ENCODE assay signal across 9 cellular contexts in the genomic region with DNA sequence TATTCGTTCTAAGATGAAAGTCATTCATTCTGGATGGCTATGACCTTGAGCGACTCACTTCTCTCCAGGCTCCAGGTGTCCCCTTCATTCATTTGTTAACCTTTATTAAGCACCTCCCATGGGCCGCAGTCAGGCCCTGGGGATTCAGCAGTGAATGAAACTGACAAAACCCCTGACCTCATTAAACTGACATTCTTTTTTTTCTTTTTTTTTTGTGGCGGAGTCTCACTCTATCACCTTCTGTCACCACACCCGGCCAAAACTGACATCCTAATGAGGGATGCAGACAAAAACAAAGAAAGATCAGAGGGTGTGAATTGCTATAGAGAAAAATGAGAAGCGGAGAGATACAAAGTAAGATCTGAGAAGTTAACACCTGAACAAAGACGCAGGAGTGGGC. TPM values are rescaled to one million over a fixed set of nuclear protein-coding genes. Genes with fewer than 3 reads are reported as not detected.
DNase-seq lines count a peak whose midpoint lies in the region; ATAC-seq and TF ChIP-seq lines count a peak whose summit lies in the region.
"Had no signal": no experiment of that assay in that cellular context is flagged by ENCODE, and none has a peak within 500 bp of the region (broad histone marks: within the 10 kb centered on the region; RNA-seq: fewer than 3 reads in every experiment).

No MANE protein-coding gene starts in this region.

- no peak overlapping the region for H3K4me3 ChIP-seq in mammary epithelial cell (replicated peaks in 1 of 3; ENCODE audit: insufficient read depth in 1 of 3, low read depth in 2 of 3, low read length in 3 of 3)
- H3K4me3 ChIP-seq in KMS-11 (IDR thresholded peaks at IDR 0.05; ENCODE audit: insufficient read depth, low read depth, low read length), result no peak overlapping the region
- no peak overlapping the region for H3K4me3 ChIP-seq in hepatocyte

- H3K4me3 Mint-ChIP-seq in MCF 10A (ENCODE audit: unreplicated experiment), result no peak overlapping the region
- no peak overlapping the region for H3K4me3 Mint-ChIP-seq in stimulated activated memory B cell treated with anti-CD40 and anti-IgM and Interleukin-4, amounts not matched to agents 10 μg/mL and 1 μg/mL and 100 μg/mL, for 72 hours

- H2AFZ ChIP-seq in mammary epithelial cell (ENCODE audit: low read depth, low read length), result peak overlapping the region; percentile 48
- H2AFZ ChIP-seq in KMS-11 (ENCODE audit: low read depth), result peak overlapping the region; percentile 52; the same call in 1 of the 2 replicates
- no peak overlapping the region for H2AFZ ChIP-seq in hepatocyte

- no peaks in the 10 kb centered on the region for H3K9me2 ChIP-seq in hepatocyte (replicated peaks; ENCODE audit: insufficient read depth)
- H3K9me2 ChIP-seq: SK-N-SH had no signal

- 90% methylated on average over 7 of the region's 7 CpGs for WGBS in mammary epithelial cell (ENCODE audit: low coverage, missing lambda C conversion rate)
- WGBS in hepatocyte (ENCODE audit: low lambda C conversion rate, missing lambda C conversion rate), result 93% methylated on average over 7 of the region's 7 CpGs

- dilution Hi-C loops in mammary epithelial cell (cut with HindIII; ENCODE audit: low sequenced_read_pairs), result no loop called here

- no peaks in the 10 kb centered on the region for H3K4me1 Mint-ChIP-seq in MCF 10A (ENCODE audit: insufficient read depth, unreplicated experiment)
- H3K4me1 Mint-ChIP-seq in stimulated activated memory B cell treated with anti-CD40 and anti-IgM and Interleukin-4, amounts not matched to agents 10 μg/mL and 1 μg/mL and 100 μg/mL, for 72 hours, result peaks cover 7% of the 10 kb centered on the region

- DNase-seq in mammary epithelial cell (no peak), MCF 10A (ENCODE audit: unreplicated experiment) (no peak), cerebellar cortex (ENCODE audit: low spot score) (peak; percentile 41), hepatocyte (ENCODE audit: low spot score) (no peak)
- DNase-seq in NK-92 treated with Interleukin-12 subunit alpha and Interleukin-12 subunit beta, amount 100 ng/mL, for 24 hours (lab: John Stamatoyannopoulos, UW), result no peak
- no peak for DNase-seq in activated CD4-positive, alpha-beta T cell treated with anti-CD3 and anti-CD28 coated beads, Interleukin-2, amount 50 U/mL, for 1 hour

- in situ Hi-C loops in mammary epithelial cell (cut with MboI; ENCODE audit: low sequenced_read_pairs in 2 of 2), result loop anchor here in 1 of 2 donors (10.0 kb wide), 1 partner anchor 116 kb away; the partner anchor contains the start of gene SPTAN1

- TF ChIP-seq CTCF in mammary epithelial cell (conservative IDR thresholded peaks at IDR 0.05 in 1 of 2, IDR thresholded peaks at IDR 0.05 in 1 of 2; ENCODE audit: extremely low read depth in 1 of 2, insufficient read depth in 1 of 2, low read depth in 1 of 2, low read length in 2 of 2), result no peak
- no peak for TF ChIP-seq CTCF in MCF 10A (IDR thresholded peaks at IDR 0.05; ENCODE audit: unreplicated experiment)
- TF ChIP-seq CTCF in KMS-11 (conservative IDR thresholded peaks at IDR 0.05; ENCODE audit: low read depth, low read length), result no peak
- TF ChIP-seq CTCF in hepatocyte (IDR thresholded peaks at IDR 0.05; ENCODE audit: poor library complexity), result no peak

- no peaks in the 10 kb centered on the region for H3K27me3 Mint-ChIP-seq in MCF 10A (ENCODE audit: insufficient read depth, unreplicated experiment)
- no peaks in the 10 kb centered on the region for H3K27me3 Mint-ChIP-seq in stimulated activated memory B cell treated with anti-CD40 and anti-IgM and Interleukin-4, amounts not matched to agents 10 μg/mL and 1 μg/mL and 100 μg/mL, for 72 hours

- H3K4me1 ChIP-seq in mammary epithelial cell (ENCODE audit: insufficient read depth, low read length) (no peaks in the 10 kb centered on the region), KMS-11 (ENCODE audit: low read depth, poor library complexity, severe bottlenecking) (peaks cover 9% of the 10 kb centered on the region), hepatocyte (ENCODE audit: insufficient read depth) (no peaks in the 10 kb centered on the region)

- no peaks in the 10 kb centered on the region for H3K9me3 ChIP-seq in mammary epithelial cell (replicated peaks; ENCODE audit: insufficient read depth, low read length)
- no peaks in the 10 kb centered on the region for H3K9me3 ChIP-seq in hepatocyte (ENCODE audit: low read depth)
- H3K9me3 ChIP-seq: SK-N-SH had no signal

- H3K79me2 ChIP-seq in mammary epithelial cell (ENCODE audit: insufficient read depth, low read length) (no peaks in the 10 kb centered on the region), KMS-11 (ENCODE audit: insufficient read depth, low read depth) (no peaks in the 10 kb centered on the region), hepatocyte (no peaks in the 10 kb centered on the region)

- POLR2A ChIA-PET in MCF 10A (lab: Yijun Ruan, JAX), result interaction anchor here (0.6 to 1.2 kb wide), 3 partner anchors 16 to 66 kb away, joined by 3 to 7 read pairs (median 3); partner anchors contain the start of genes GLE1 and ODF2

- H3K27me3 ChIP-seq in mammary epithelial cell (ENCODE audit: insufficient read depth, low read length), result no peaks in the 10 kb centered on the region
- no peaks in the 10 kb centered on the region for H3K27me3 ChIP-seq in KMS-11 (ENCODE audit: insufficient read depth, low read depth)
- H3K27me3 ChIP-seq in hepatocyte, result no peaks in the 10 kb centered on the region

- ATAC-seq in stimulated activated memory B cell treated with anti-CD40 and anti-IgM and Interleukin-4, amounts not matched to agents 10 μg/mL and 1 μg/mL and 100 μg/mL, for 72 hours, result peak; percentile 62

- H3K4me2 ChIP-seq in mammary epithelial cell (ENCODE audit: insufficient read depth, low read depth, low read length), result no peak overlapping the region
- no peak overlapping the region; the same call in 1 of the 2 replicates for H3K4me2 ChIP-seq in KMS-11
- H3K4me2 ChIP-seq in hepatocyte, result no peak overlapping the region
- H3K4me2 ChIP-seq: SK-N-SH had no signal

- no peaks in the 10 kb centered on the region for H3K9me3 Mint-ChIP-seq in MCF 10A (ENCODE audit: unreplicated experiment)
- H3K9me3 Mint-ChIP-seq in stimulated activated memory B cell treated with anti-CD40 and anti-IgM and Interleukin-4, amounts not matched to agents 10 μg/mL and 1 μg/mL and 100 μg/mL, for 72 hours, result no peaks in the 10 kb centered on the region

- H4K20me1 ChIP-seq in mammary epithelial cell (ENCODE audit: insufficient read depth, low read length) (no peaks in the 10 kb centered on the region), KMS-11 (ENCODE audit: insufficient read depth) (no peaks in the 10 kb centered on the region), hepatocyte (ENCODE audit: insufficient read depth, poor library complexity, severe bottlenecking) (no peaks in the 10 kb centered on the region)

- H3K27ac Mint-ChIP-seq in MCF 10A (ENCODE audit: low read depth, unreplicated experiment), result no peak overlapping the region
- no peak overlapping the region for H3K27ac Mint-ChIP-seq in stimulated activated memory B cell treated with anti-CD40 and anti-IgM and Interleukin-4, amounts not matched to agents 10 μg/mL and 1 μg/mL and 100 μg/mL, for 72 hours

- H3K9ac ChIP-seq in mammary epithelial cell (ENCODE audit: insufficient read depth, low read length) (no peak overlapping the region), KMS-11 (no peak overlapping the region)
- H3K9ac ChIP-seq: SK-N-SH had no signal

- no peaks in the 10 kb centered on the region for H3K36me3 Mint-ChIP-seq in MCF 10A (ENCODE audit: insufficient read depth, unreplicated experiment)
- H3K36me3 Mint-ChIP-seq in stimulated activated memory B cell treated with anti-CD40 and anti-IgM and Interleukin-4, amounts not matched to agents 10 μg/mL and 1 μg/mL and 100 μg/mL, for 72 hours, result no peaks in the 10 kb centered on the region

- H3K27ac ChIP-seq in mammary epithelial cell (ENCODE audit: insufficient read depth, low read depth, low read length) (no peak overlapping the region), KMS-11 (no peak overlapping the region), hepatocyte (no peak overlapping the region)

- CTCF ChIA-PET in mammary epithelial cell (lab: Charles Lee; ENCODE audit: low non-redundant PET) (interaction anchor here (0.6 to 1.1 kb wide), 6 partner anchors 7 to 77 kb away, joined by 3 to 13 read pairs (median 4); partner anchors contain the start of genes CERCAM and ODF2), MCF 10A (lab: Yijun Ruan, JAX) (interaction anchor here (0.5 to 2.6 kb wide), 21 partner anchors 8 to 157 kb away, joined by 3 to 17 read pairs (median 3); no protein-coding TSS in a partner anchor)

- intact Hi-C loops in mammary epithelial cell (cut with micrococcal nuclease), result loop anchor here (2.0 kb wide), 1 partner anchor 198 kb away; no protein-coding TSS in a partner anchor
- intact Hi-C loops in MCF 10A (cut with micrococcal nuclease), result no loop called here

- H3K36me3 ChIP-seq in mammary epithelial cell (ENCODE audit: insufficient read depth, low read length), result no peaks in the 10 kb centered on the region
- H3K36me3 ChIP-seq in KMS-11 (ENCODE audit: insufficient read depth), result no peaks in the 10 kb centered on the region
- H3K36me3 ChIP-seq in hepatocyte (replicated peaks; ENCODE audit: insufficient read depth, low read depth), result no peaks in the 10 kb centered on the region

- BruUV-seq in mammary epithelial cell (replicated peaks; lab: Mats Ljungman, UMichigan) (no TSS peak), MCF 10A (replicated peaks; lab: Mats Ljungman, UMichigan) (no TSS peak)

RNA-seq across cellular contexts. Expression of gene ODF2, which starts 16.5 kb away (rescaled TPM):
- total RNA-seq in mammary epithelial cell (10 to 100 TPM; 20.5 to 36.5 TPM), MCF 10A (2022) (34.4 and 37.3 TPM in 2 replicates), hepatocyte (18.5 and 20.5 TPM in 2 replicates)
- polyA plus RNA-seq in mammary epithelial cell (12.5 TPM), hepatocyte (18.4 and 25.4 TPM in 2 replicates)
- 32.7 TPM for polyA minus RNA-seq in mammary epithelial cell

RNA-seq across cellular contexts. Expression of gene CERCAM, which starts 18.6 kb away (rescaled TPM):
- 10 to 100 TPM; 65.2 to 69.3 TPM for total RNA-seq in mammary epithelial cell
- polyA plus RNA-seq in mammary epithelial cell, result 50.7 TPM
- polyA minus RNA-seq in mammary epithelial cell, result 31.4 TPM
- total RNA-seq in MCF 10A (2022), result 2.3 and 4.1 TPM in 2 replicates
- total RNA-seq in hepatocyte, result 49.2 and 51.6 TPM in 2 replicates
- polyA plus RNA-seq in hepatocyte, result 112 and 117 TPM in 2 replicates
